Comparison of ENCODE assay signal across 22 cellular contexts in genomic region chr4:99356992-99357391, GRCh38. TPM values are rescaled to one million over a fixed set of nuclear protein-coding genes. Genes with fewer than 3 reads are reported as not detected.
DNase-seq lines count a peak whose midpoint lies in the region; ATAC-seq, FAIRE-seq and TF ChIP-seq lines count a peak whose summit lies in the region.
"Had no signal": no experiment of that assay in that cellular context is flagged by ENCODE, and none has a peak within 500 bp of the region (broad histone marks: within the 10 kb centered on the region; RNA-seq: fewer than 3 reads in every experiment).

No MANE protein-coding gene starts in this region.

- no peaks in the 10 kb centered on the region for H3F3A ChIP-seq in PC-3 (ENCODE audit: low read length, unreplicated experiment)

- H3K4me1 Mint-ChIP-seq in Calu3 (ENCODE audit: low read depth, unreplicated experiment): peaks cover 26% of the 10 kb centered on the region
- H3K4me1 Mint-ChIP-seq: IgD-negative memory B cell had no signal

- H2BK12ac ChIP-seq in mesenchymal stem cell (ENCODE audit: low read length in 2 of 2): no peak overlapping the region

- H3K27ac ChIP-seq in PC-3 (ENCODE audit: low read length) (no peak overlapping the region), mesenchymal stem cell (ENCODE audit: low read length, poor library complexity, severe bottlenecking) (no peak overlapping the region)
- H3K27ac ChIP-seq: heart right ventricle, Peyer's patch had no signal

- H3K4me3 Mint-ChIP-seq in Calu3 (ENCODE audit: low read depth, unreplicated experiment): no peak overlapping the region
- H3K4me3 Mint-ChIP-seq: IgD-negative memory B cell, type B pancreatic cell had no signal

- H3K79me1 ChIP-seq in mesenchymal stem cell (replicated peaks; ENCODE audit: low read length, poor library complexity, severe bottlenecking): no peaks in the 10 kb centered on the region

- H3K4ac ChIP-seq in mesenchymal stem cell (ENCODE audit: low read depth in 1 of 2, low read length in 2 of 2): no peak overlapping the region

- no peak overlapping the region for H3K9ac ChIP-seq in PC-3 (ENCODE audit: low read length)
- H3K9ac ChIP-seq in mesenchymal stem cell (ENCODE audit: low read length): no peak overlapping the region

- no peaks in the 10 kb centered on the region for H3K79me2 ChIP-seq in PC-3 (ENCODE audit: low read length)

- no peak overlapping the region for H2AK5ac ChIP-seq in mesenchymal stem cell (ENCODE audit: low read length, severe bottlenecking)

- H3K9me2 ChIP-seq in PC-3 (replicated peaks; ENCODE audit: low read length): no peaks in the 10 kb centered on the region

- intact Hi-C loops in PC-3 (cut with micrococcal nuclease): no loop called here
- intact Hi-C loops in Calu3 (cut with micrococcal nuclease; ENCODE audit: unreplicated experiment): no loop called here

- BruUV-seq in PC-3 (replicated peaks; lab: Mats Ljungman, UMichigan) (no TSS peak), Calu3 (replicated peaks; lab: Mats Ljungman, UMichigan) (no TSS peak)

- H3K4me2 ChIP-seq in PC-3 (ENCODE audit: low read length) (no peak overlapping the region), mesenchymal stem cell (ENCODE audit: low read length, poor library complexity, severe bottlenecking) (no peak overlapping the region)

- no peaks in the 10 kb centered on the region for H4K20me1 ChIP-seq in PC-3 (ENCODE audit: low read length)

- no peak overlapping the region for H2BK120ac ChIP-seq in mesenchymal stem cell (ENCODE audit: low read depth, low read length)

- H3K4me3 ChIP-seq in PC-3 (ENCODE audit: low read length) (no peak overlapping the region), mesenchymal stem cell (ENCODE audit: insufficient read depth in 1 of 2, low read depth in 1 of 2, low read length in 2 of 2) (no peak overlapping the region)
- H3K4me3 ChIP-seq: heart right ventricle, Peyer's patch, sigmoid colon had no signal

- CTCF ChIA-PET in PC-3 (lab: Charles Lee): interaction anchor here (0.6 kb wide), 1 partner anchor 41 kb away, joined by 4 read pairs; no protein-coding TSS in a partner anchor
- CTCF ChIA-PET in Calu3 (lab: Charles Lee): no interaction called here

- no peak overlapping the region for H3K18ac ChIP-seq in mesenchymal stem cell (ENCODE audit: low read depth in 1 of 2, low read length in 2 of 2)

- 88% methylated on average over 1 of the region's 1 CpG for WGBS in mesenchymal stem cell

- H2BK5ac ChIP-seq in mesenchymal stem cell (ENCODE audit: low read depth, low read length, poor library complexity, severe bottlenecking): no peak overlapping the region

- peaks cover 8% of the 10 kb centered on the region for H3K36me3 Mint-ChIP-seq in Calu3 (ENCODE audit: insufficient read depth, unreplicated experiment)
- H3K36me3 Mint-ChIP-seq: IgD-negative memory B cell, type B pancreatic cell had no signal

- H2BK15ac ChIP-seq in mesenchymal stem cell (ENCODE audit: low read depth, poor library complexity, severe bottlenecking): no peak overlapping the region

- H4K8ac ChIP-seq in mesenchymal stem cell (ENCODE audit: low read length): no peak overlapping the region

- H3K27me3 ChIP-seq in PC-3 (ENCODE audit: low read length) (no peaks in the 10 kb centered on the region), mesenchymal stem cell (ENCODE audit: control insufficient read depth in 1 of 2, insufficient read depth in 1 of 2, low read length in 2 of 2) (no peaks in the 10 kb centered on the region)
- H3K27me3 ChIP-seq: heart right ventricle, Peyer's patch, sigmoid colon had no signal

- no peak overlapping the region for H4K91ac ChIP-seq in mesenchymal stem cell (ENCODE audit: low read length)

- POLR2A ChIA-PET in PC-3 (lab: Charles Lee; ENCODE audit: unreplicated experiment): no interaction called here

- H2AFZ ChIP-seq in PC-3 (ENCODE audit: low read length) (no peak overlapping the region), mesenchymal stem cell (ENCODE audit: low read depth, low read length) (no peak overlapping the region)

- H3K9me3 ChIP-seq in PC-3 (ENCODE audit: low read length) (no peaks in the 10 kb centered on the region), mesenchymal stem cell (ENCODE audit: control insufficient read depth, low read length) (peaks cover 4% of the 10 kb centered on the region)
- H3K9me3 ChIP-seq: Peyer's patch, sigmoid colon had no signal

- H3K27me3 Mint-ChIP-seq in Calu3 (ENCODE audit: unreplicated experiment): no peaks in the 10 kb centered on the region
- H3K27me3 Mint-ChIP-seq: type B pancreatic cell had no signal

- H3K36me3 ChIP-seq in PC-3 (ENCODE audit: low read depth, low read length): no peaks in the 10 kb centered on the region
- H3K36me3 ChIP-seq in mesenchymal stem cell (ENCODE audit: control insufficient read depth in 1 of 2, insufficient read depth in 2 of 2, low read depth in 1 of 2, low read length in 2 of 2): no peaks in the 10 kb centered on the region
- H3K36me3 ChIP-seq: heart right ventricle, Peyer's patch, sigmoid colon had no signal

- H3K4me1 ChIP-seq in PC-3 (ENCODE audit: insufficient read depth, low read length) (no peaks in the 10 kb centered on the region), mesenchymal stem cell (ENCODE audit: control insufficient read depth, insufficient read depth, low read depth, low read length) (no peaks in the 10 kb centered on the region)
- H3K4me1 ChIP-seq: Peyer's patch had no signal

- H3K27ac Mint-ChIP-seq in Calu3 (ENCODE audit: unreplicated experiment): no peak overlapping the region
- H3K27ac Mint-ChIP-seq: IgD-negative memory B cell, type B pancreatic cell had no signal

- no peak overlapping the region for H3K14ac ChIP-seq in mesenchymal stem cell (ENCODE audit: low read length in 2 of 2)

- peaks cover 4% of the 10 kb centered on the region for H3K9me3 Mint-ChIP-seq in Calu3 (ENCODE audit: low read depth, unreplicated experiment)

- TF ChIP-seq CTCF in PC-3 (conservative IDR thresholded peaks at IDR 0.05; ENCODE audit: low read depth, low read length) (no peak), Calu3 (IDR thresholded peaks at IDR 0.05; ENCODE audit: unreplicated experiment) (no peak)

- DNase-seq in GM18507 (ENCODE audit: extremely low spot score, insufficient read length, low read depth) (no peak), PC-3 (no peak), mesenchymal stem cell (no peak), Calu3 (no peak), GM03348 (ENCODE audit: low spot score) (no peak)
- DNase-seq: activated CD8-positive, alpha-beta memory T cell treated with anti-CD3 and anti-CD28 coated beads for 24 hours; activated naive CD4-positive, alpha-beta T cell; heart right ventricle; islet precursor cell; NCI-H2081; Peyer's patch; sigmoid colon; stimulated activated CD4-positive, alpha-beta T cell treated with anti-CD3 and anti-CD28 coated beads, Interleukin-4, amount 100 ng/mL, for 4 hours had no signal

- FAIRE-seq in GM18507 (lab: Jason Lieb, UNC): peak; percentile 59

- H3K23ac ChIP-seq in mesenchymal stem cell (ENCODE audit: low read length in 2 of 2): no peak overlapping the region

- ATAC-seq in GM19397 (IDR thresholded peaks at IDR 0.05; ENCODE audit: unreplicated experiment) (peak; percentile 87), HG02678 (IDR thresholded peaks at IDR 0.05; ENCODE audit: unreplicated experiment) (peak; percentile 81), HG03354 (IDR thresholded peaks at IDR 0.05; ENCODE audit: poor library complexity, severe bottlenecking, unreplicated experiment) (peak; percentile 95), PC-3 (no peak)
- ATAC-seq: esophagus mucosa, heart right ventricle had no signal

RNA-seq across cellular contexts. Expression of gene ADH1C, which starts 4.4 kb away (rescaled TPM):
- not detected in 2 replicates for total RNA-seq in PC-3 (2014; rRNA removed)
- not detected for polyA plus RNA-seq in mesenchymal stem cell (2013, experiment 1 of 2)
- not detected for polyA plus RNA-seq in mesenchymal stem cell (2013, experiment 2 of 2)
- 5.8 and 7.9 TPM in 2 replicates for total RNA-seq in Calu3 (2022)
- total RNA-seq: dermis microvascular lymphatic vessel endothelial cell, mononuclear cell had no signal
- polyA plus RNA-seq: IgD-negative memory B cell had no signal

RNA-seq across cellular contexts. Expression of gene ADH1B, which starts 35.8 kb away (rescaled TPM):
- not detected in 2 replicates for total RNA-seq in PC-3 (2014; rRNA removed)
- polyA plus RNA-seq in mesenchymal stem cell (2013, experiment 1 of 2): not detected
- polyA plus RNA-seq in mesenchymal stem cell (2013, experiment 2 of 2): not detected
- total RNA-seq in Calu3 (2022): 0.10 TPM in 1 of 2 replicates, not detected in the other
- total RNA-seq: H4, mononuclear cell had no signal
- polyA plus RNA-seq: IgD-negative memory B cell had no signal
